Comparison of ENCODE assay signal across 10 cellular contexts in genomic region chr22:28911777-28912669, GRCh38. TPM values are rescaled to one million over a fixed set of nuclear protein-coding genes. Genes with fewer than 3 reads are reported as not detected.
DNase-seq lines count a peak whose midpoint lies in the region; TF ChIP-seq lines count a peak whose summit lies in the region.
"Had no signal": no experiment of that assay in that cellular context is flagged by ENCODE, and none has a peak within 500 bp of the region (broad histone marks: within the 10 kb centered on the region; RNA-seq: fewer than 3 reads in every experiment).

No MANE protein-coding gene starts in this region.

- H3K23ac ChIP-seq in mesenchymal stem cell (ENCODE audit: low read length in 2 of 2), result no peak overlapping the region

- intact Hi-C loops in tibial artery (cut with DNase I; ENCODE audit: low total_unique reads), result no loop called here

- H3K4me1 ChIP-seq in mesenchymal stem cell (ENCODE audit: control insufficient read depth, insufficient read depth, low read depth, low read length) (peaks cover 13% of the 10 kb centered on the region), tibial artery (peaks cover 0 to 96% (median 50%) of the 10 kb centered on the region in 4 donors)

- no peak overlapping the region for H2AFZ ChIP-seq in mesenchymal stem cell (ENCODE audit: low read depth, low read length)

- H2BK12ac ChIP-seq in mesenchymal stem cell (ENCODE audit: low read length in 2 of 2), result no peak overlapping the region

- no peak overlapping the region for H4K8ac ChIP-seq in mesenchymal stem cell (ENCODE audit: low read length)

- DNase-seq in HuH-7.5 (ENCODE audit: low spot score) (peak; percentile 46), coronary artery (ENCODE audit: low spot score) (no peak), mesenchymal stem cell (peak; percentile 66), tibial artery (no peak), GM19240 (ENCODE audit: insufficient read length, low spot score) (no peak), NCI-H1092 treated with DMSO at 0.1 percent for 48 hours (lab: John Stamatoyannopoulos, UW) (no peak), COLO829 (ENCODE audit: low spot score) (no peak)
- DNase-seq: activated T-cell treated with anti-CD3 and anti-CD28 coated beads, Interleukin-2, amount 50 U/mL, for 48 hours; SIG-M5; stimulated activated CD4-positive, alpha-beta T cell treated with anti-CD3 and anti-CD28 coated beads, Interleukin-12 subunit alpha, Interleukin-12 subunit beta, amount 100 ng/mL, for 4 hours had no signal

- WGBS in mesenchymal stem cell, result 25% methylated on average over 8 of the region's 10 CpGs

- no peak overlapping the region for H2BK5ac ChIP-seq in mesenchymal stem cell (ENCODE audit: low read depth, low read length, poor library complexity, severe bottlenecking)

- H3K36me3 ChIP-seq in mesenchymal stem cell (ENCODE audit: control insufficient read depth in 1 of 2, insufficient read depth in 2 of 2, low read depth in 1 of 2, low read length in 2 of 2) (no peaks in the 10 kb centered on the region), tibial artery (no peaks in the 10 kb centered on the region)

- no peak overlapping the region for H3K4ac ChIP-seq in mesenchymal stem cell (ENCODE audit: low read depth in 1 of 2, low read length in 2 of 2)

- TF ChIP-seq CTCF in coronary artery (IDR thresholded peaks at IDR 0.05), result no peak
- no peak for TF ChIP-seq CTCF in tibial artery (IDR thresholded peaks at IDR 0.05)

- H3K4me3 ChIP-seq in coronary artery, result no peak overlapping the region
- H3K4me3 ChIP-seq in mesenchymal stem cell (ENCODE audit: insufficient read depth in 1 of 2, low read depth in 1 of 2, low read length in 2 of 2), result no peak overlapping the region
- no peak overlapping the region for H3K4me3 ChIP-seq in tibial artery

- H3K4me2 ChIP-seq in mesenchymal stem cell (ENCODE audit: low read length, poor library complexity, severe bottlenecking), result no peak overlapping the region

- H4K91ac ChIP-seq in mesenchymal stem cell (ENCODE audit: low read length), result no peak overlapping the region

- H2AK5ac ChIP-seq in mesenchymal stem cell (ENCODE audit: low read length, severe bottlenecking), result no peak overlapping the region

- peaks cover 36% of the 10 kb centered on the region for H3K79me1 ChIP-seq in mesenchymal stem cell (replicated peaks; ENCODE audit: low read length, poor library complexity, severe bottlenecking)

- peak overlapping the region; percentile 11 for H3K9ac ChIP-seq in mesenchymal stem cell (ENCODE audit: low read length)

- H3K27me3 ChIP-seq in mesenchymal stem cell (ENCODE audit: control insufficient read depth in 1 of 2, insufficient read depth in 1 of 2, low read length in 2 of 2) (no peaks in the 10 kb centered on the region), tibial artery (no peaks in the 10 kb centered on the region)

- H3K27ac ChIP-seq in coronary artery, result peak overlapping the region; percentile 72 to 83
- peak overlapping the region; percentile 6 for H3K27ac ChIP-seq in mesenchymal stem cell (ENCODE audit: low read length, poor library complexity, severe bottlenecking)
- peak overlapping the region; percentile 80 to 84 for H3K27ac ChIP-seq in tibial artery

- no peak overlapping the region for H3K18ac ChIP-seq in mesenchymal stem cell (ENCODE audit: low read depth in 1 of 2, low read length in 2 of 2)

- H3K14ac ChIP-seq in mesenchymal stem cell (ENCODE audit: low read length in 2 of 2), result no peak overlapping the region

- H2BK15ac ChIP-seq in mesenchymal stem cell (ENCODE audit: low read depth, poor library complexity, severe bottlenecking), result no peak overlapping the region

- H2BK120ac ChIP-seq in mesenchymal stem cell (ENCODE audit: low read depth, low read length), result no peak overlapping the region

- H3K9me3 ChIP-seq in mesenchymal stem cell (ENCODE audit: control insufficient read depth, low read length), result no peaks in the 10 kb centered on the region
- no peaks in the 10 kb centered on the region for H3K9me3 ChIP-seq in tibial artery

RNA-seq across cellular contexts. Expression of gene ZNRF3, which starts 28.7 kb away (rescaled TPM):
- 1.8 TPM for polyA plus RNA-seq in mesenchymal stem cell (2013, experiment 1 of 2)
- 2.0 TPM for polyA plus RNA-seq in mesenchymal stem cell (2013, experiment 2 of 2)

Comparison
In these comparisons a context has a peak if more than half of its experiments do, and no peak if none do; other contexts are left out.
1. DNase-seq: peak in HuH-7.5 (single experiment) and mesenchymal stem cell (single experiment); none in coronary artery (single experiment), tibial artery (0 of 2), GM19240 (single experiment), NCI-H1092 treated with DMSO at 0.1 percent for 48 hours (single experiment) and COLO829 (single experiment).
2. H3K27ac ChIP-seq: peak in every context shown above with its lines; median percentile 82 in tibial artery; 78 in coronary artery; 6 in mesenchymal stem cell.